In the genomic region with DNA sequence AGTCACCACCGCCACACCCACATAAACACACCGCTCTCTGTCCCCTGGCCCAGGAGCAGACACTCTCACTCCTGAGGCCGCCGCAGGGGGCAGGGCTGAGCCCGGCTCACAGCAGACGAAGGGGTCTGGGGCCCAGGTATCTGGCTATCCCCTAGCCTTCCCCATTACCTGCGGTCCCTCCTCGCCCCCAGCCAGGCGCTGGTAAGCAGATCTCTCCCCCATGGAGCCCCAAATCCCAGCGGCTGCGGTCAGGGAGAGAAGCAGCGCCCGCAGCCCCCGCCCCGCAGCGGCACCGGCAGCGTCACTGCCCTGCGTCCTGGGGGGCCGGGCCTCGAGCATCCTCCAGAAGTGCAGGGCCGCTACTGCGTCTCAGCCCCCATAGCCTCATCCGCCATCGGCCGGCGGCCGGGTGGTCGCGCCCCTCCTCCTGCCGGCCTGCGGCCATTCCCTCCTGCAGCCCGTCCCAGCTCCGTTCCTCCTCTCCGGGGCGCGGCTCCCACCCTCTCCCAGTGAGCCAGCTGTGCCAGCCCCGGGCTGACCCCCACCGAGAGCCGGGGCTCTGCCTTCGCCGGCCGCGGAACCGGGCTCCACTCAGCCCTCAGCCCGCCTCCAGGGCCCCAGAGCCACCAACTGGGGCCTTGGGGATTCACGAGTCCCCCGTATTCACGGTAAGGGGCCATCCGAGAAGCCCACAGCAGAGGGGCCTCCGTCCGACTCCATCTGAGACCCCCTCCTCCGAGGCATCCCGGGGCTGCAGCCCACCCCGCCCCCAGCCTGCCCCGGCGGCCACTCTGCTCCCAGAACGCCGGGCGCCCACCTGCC, we compare ENCODE assay signal across 8 cellular contexts. TPM values are rescaled to one million over a fixed set of nuclear protein-coding genes. Genes with fewer than 3 reads are reported as not detected.
DNase-seq lines count a peak whose midpoint lies in the region; ATAC-seq lines count a peak whose summit lies in the region.

No MANE protein-coding gene starts in this region.

- peak; percentile 59 for DNase-seq in DMS153 treated with DMSO at 0.1 percent for 48 hours (lab: John Stamatoyannopoulos, UW; ENCODE audit: unreplicated experiment)
- peak; percentile 91 for DNase-seq in SW480 (ENCODE audit: low spot score)
- peak in 31 of 56 donors; percentile 27 to 80 (median 52) for DNase-seq in amygdala (lab: John Stamatoyannopoulos, UW)
- no peak for DNase-seq in HT-29 (ENCODE audit: low spot score)

- H3K36me3 ChIP-seq in KOPT-K1 (ENCODE audit: insufficient read depth, low read length) (no peaks in the 10 kb centered on the region), skeletal muscle satellite cell (ENCODE audit: insufficient read depth, low read length) (no peaks in the 10 kb centered on the region)

- H3K4me2 ChIP-seq in skeletal muscle satellite cell (ENCODE audit: low read length), result peak overlapping the region; percentile 82

- H3K4me1 ChIP-seq in skeletal muscle satellite cell (ENCODE audit: control insufficient read depth, insufficient read depth, low read length), result peaks cover 55% of the 10 kb centered on the region

- peak; percentile 38 for ATAC-seq in GM21619 (IDR thresholded peaks at IDR 0.05; ENCODE audit: unreplicated experiment)

- no peaks in the 10 kb centered on the region for H3K27me3 ChIP-seq in skeletal muscle satellite cell (ENCODE audit: control insufficient read depth, insufficient read depth, low read length)

- H3K9me3 ChIP-seq in KOPT-K1 (ENCODE audit: insufficient read depth, low read length, poor library complexity, severe bottlenecking), result no peaks in the 10 kb centered on the region
- H3K9me3 ChIP-seq in skeletal muscle satellite cell (replicated peaks; ENCODE audit: low read length), result no peaks in the 10 kb centered on the region

- H3K4me3 ChIP-seq in iPS-11a (ENCODE audit: low read depth, low read length) (peak overlapping the region; percentile 73), skeletal muscle satellite cell (ENCODE audit: low read length) (peak overlapping the region; percentile 77)

- H3K27ac ChIP-seq in KOPT-K1 (ENCODE audit: low read depth, low read length, poor library complexity, severe bottlenecking), result peak overlapping the region; percentile 87

- H3K9ac ChIP-seq in skeletal muscle satellite cell (ENCODE audit: low read depth, low read length), result peak overlapping the region; percentile 56

RNA-seq across cellular contexts. Expression of gene TNK2, which starts 13.1 kb away (rescaled TPM):
- total RNA-seq in skeletal muscle satellite cell (2012; rRNA removed), result 5.6 and 8.1 TPM in 2 replicates
- 172 and 212 TPM in 2 replicates for total RNA-seq in HT-29 (2014; rRNA removed; shearing (Covaris generic))
